Comparison of ENCODE assay signal across 20 cellular contexts in the genomic region with DNA sequence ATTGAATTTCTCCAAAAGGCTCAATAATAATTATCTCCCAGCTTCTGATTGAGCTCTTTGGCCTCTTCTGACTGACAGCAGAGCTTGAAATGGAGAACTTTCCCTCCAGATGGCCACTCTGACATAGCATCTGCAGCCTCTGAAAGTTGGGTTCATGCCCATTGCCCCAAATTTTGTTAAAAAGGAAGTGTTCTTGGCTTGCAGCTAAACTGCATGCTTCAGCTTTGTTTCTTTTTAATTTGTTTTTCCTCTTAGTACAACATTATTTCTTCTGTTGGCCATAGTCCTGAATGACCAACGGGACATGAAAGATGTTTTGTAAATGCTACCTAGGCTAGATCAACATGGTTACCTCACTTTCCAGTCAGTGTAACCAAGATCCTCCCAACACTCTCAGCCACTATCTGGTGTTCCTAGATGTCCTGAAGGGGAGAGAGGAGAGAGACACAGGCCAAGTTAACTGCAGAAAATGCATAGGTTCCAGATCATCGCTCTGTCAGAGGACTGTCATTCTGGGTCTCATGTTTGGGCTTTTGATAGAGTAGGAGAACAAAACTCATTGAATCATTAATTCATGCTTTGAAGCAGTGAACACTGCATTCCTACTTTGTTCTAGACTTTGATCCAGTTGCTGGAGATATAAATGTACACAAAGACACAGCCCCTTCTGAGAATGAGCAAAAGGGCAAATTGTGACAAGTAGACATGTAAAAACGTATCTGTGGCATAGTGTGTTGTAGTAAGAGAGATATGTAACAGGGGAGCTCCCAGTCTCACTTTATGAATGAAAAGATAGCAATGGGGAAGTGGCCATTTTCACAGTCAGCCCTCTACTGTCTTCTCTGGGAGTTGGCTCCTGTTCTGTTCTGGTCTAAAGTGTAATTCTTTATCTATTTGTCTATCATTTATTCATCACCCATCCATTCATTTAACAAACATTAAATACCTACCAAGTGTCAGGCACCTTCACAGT.
DNase-seq lines count a peak whose midpoint lies in the region; ATAC-seq and TF ChIP-seq lines count a peak whose summit lies in the region.
"Had no signal": no experiment of that assay in that cellular context is flagged by ENCODE, and none has a peak within 500 bp of the region (broad histone marks: within the 10 kb centered on the region; RNA-seq: fewer than 3 reads in every experiment).

No MANE protein-coding gene starts in this region.

- H3K27me3 ChIP-seq in breast epithelium: no peaks in the 10 kb centered on the region
- no peaks in the 10 kb centered on the region for H3K27me3 ChIP-seq in Peyer's patch
- H3K27me3 ChIP-seq: ascending aorta, esophagus muscularis mucosa, left lung had no signal

- no peaks in the 10 kb centered on the region for H3K27me3 Mint-ChIP-seq in MCF 10A (ENCODE audit: insufficient read depth, unreplicated experiment)
- H3K27me3 Mint-ChIP-seq in activated T-cell treated with anti-CD3 and anti-CD28 coated beads, Interleukin-2, amount 50 U/mL, for 4 hours (ENCODE audit: low read depth): peaks cover 3% of the 10 kb centered on the region
- H3K27me3 Mint-ChIP-seq: CD4-positive, alpha-beta T cell; progenitor cell of endocrine pancreas had no signal

- no peaks in the 10 kb centered on the region for H3K36me3 Mint-ChIP-seq in MCF 10A (ENCODE audit: insufficient read depth, unreplicated experiment)
- no peaks in the 10 kb centered on the region for H3K36me3 Mint-ChIP-seq in activated T-cell treated with anti-CD3 and anti-CD28 coated beads, Interleukin-2, amount 50 U/mL, for 4 hours (ENCODE audit: insufficient read depth)
- H3K36me3 Mint-ChIP-seq: naive thymus-derived CD4-positive, alpha-beta T cell had no signal

- no peaks in the 10 kb centered on the region for H3K9me3 Mint-ChIP-seq in MCF 10A (ENCODE audit: unreplicated experiment)
- no peaks in the 10 kb centered on the region for H3K9me3 Mint-ChIP-seq in activated T-cell treated with anti-CD3 and anti-CD28 coated beads, Interleukin-2, amount 50 U/mL, for 4 hours
- H3K9me3 Mint-ChIP-seq: CD4-positive, alpha-beta T cell; naive thymus-derived CD4-positive, alpha-beta T cell; stimulated activated naive CD8-positive, alpha-beta T cell treated with anti-CD3 and anti-CD28 coated beads, Interleukin-15, Interleukin-2, amounts not matched to agents 100 ng/mL and 50 ng/mL, for 24 hours had no signal

- no peak for TF ChIP-seq CTCF in MCF 10A (IDR thresholded peaks at IDR 0.05; ENCODE audit: unreplicated experiment)
- no peak for TF ChIP-seq CTCF in breast epithelium (IDR thresholded peaks at IDR 0.05)
- TF ChIP-seq CTCF in Peyer's patch (IDR thresholded peaks at IDR 0.05): no peak

- POLR2A ChIA-PET in MCF 10A (lab: Yijun Ruan, JAX): interaction anchor here (0.6 to 1.7 kb wide), 4 partner anchors 10 to 35 kb away, joined by 3 to 4 read pairs (median 3); no protein-coding TSS in a partner anchor

- peak; percentile 50 for ATAC-seq in HG03108 (IDR thresholded peaks at IDR 0.05; ENCODE audit: unreplicated experiment)
- ATAC-seq in sciatic nerve: peak; percentile 70
- no peak for ATAC-seq in activated T-cell treated with anti-CD3 and anti-CD28 coated beads, Interleukin-2, amount 50 U/mL, for 4 hours
- ATAC-seq: left lung; naive thymus-derived CD4-positive, alpha-beta T cell; Panc1 had no signal

- peaks cover 0 to 7% of the 10 kb centered on the region in 2 donors for H3K4me1 ChIP-seq in breast epithelium
- H3K4me1 ChIP-seq in Peyer's patch: no peaks in the 10 kb centered on the region
- H3K4me1 ChIP-seq: ascending aorta, esophagus muscularis mucosa, left lung had no signal

- intact Hi-C loops in MCF 10A (cut with micrococcal nuclease) (no loop called here), breast epithelium (cut with DNase I; ENCODE audit: low total_unique reads) (no loop called here), sciatic nerve (cut with DNase I) (no loop called here)

- H3K9me3 ChIP-seq in breast epithelium (no peaks in the 10 kb centered on the region), Peyer's patch (no peaks in the 10 kb centered on the region)
- H3K9me3 ChIP-seq: ascending aorta, esophagus muscularis mucosa, left lung had no signal

- CTCF ChIA-PET in MCF 10A (lab: Yijun Ruan, JAX): interaction anchor here (0.5 kb wide), 1 partner anchor 1219 kb away, joined by 3 read pairs; no protein-coding TSS in a partner anchor

- H3K36me3 ChIP-seq in breast epithelium (no peaks in the 10 kb centered on the region), Peyer's patch (no peaks in the 10 kb centered on the region)
- H3K36me3 ChIP-seq: ascending aorta, esophagus muscularis mucosa, left lung had no signal

- H3K4me3 Mint-ChIP-seq in MCF 10A (ENCODE audit: unreplicated experiment): no peak overlapping the region
- H3K4me3 Mint-ChIP-seq in activated T-cell treated with anti-CD3 and anti-CD28 coated beads, Interleukin-2, amount 50 U/mL, for 4 hours: no peak overlapping the region
- H3K4me3 Mint-ChIP-seq: CD4-positive, alpha-beta T cell; HFFc6; naive thymus-derived CD4-positive, alpha-beta T cell; stimulated activated naive CD8-positive, alpha-beta T cell treated with anti-CD3 and anti-CD28 coated beads, Interleukin-15, Interleukin-2, amounts not matched to agents 100 ng/mL and 50 ng/mL, for 24 hours had no signal

- DNase-seq in MCF 10A (ENCODE audit: unreplicated experiment): no peak
- DNase-seq in breast epithelium (ENCODE audit: low spot score in 2 of 2): no peak
- peak; percentile 85 for DNase-seq in cerebellar cortex (ENCODE audit: low spot score)
- no peak for DNase-seq in sciatic nerve (ENCODE audit: low spot score)
- no peak for DNase-seq in activated T-cell treated with anti-CD3 and anti-CD28 coated beads, Interleukin-2, amount 50 U/mL, for 4 hours
- DNase-seq in NOMO-1 treated with dmso at 0.1 percent for 144 hours (lab: John Stamatoyannopoulos, UW; ENCODE audit: unreplicated experiment): no peak
- no peak for DNase-seq in Peyer's patch
- DNase-seq: activated naive CD4-positive, alpha-beta T cell treated with Interleukin-2 at 50 U/mL for 16 hours; CD4-positive, alpha-beta T cell; DND-41; HFFc6; left lung; naive thymus-derived CD4-positive, alpha-beta T cell; NCI-H1436 treated with DMSO at 0.1 percent for 48 hours had no signal

- H3K4me3 ChIP-seq in breast epithelium (no peak overlapping the region), Peyer's patch (no peak overlapping the region)
- H3K4me3 ChIP-seq: ascending aorta, esophagus muscularis mucosa, left lung had no signal

- peaks cover 9% of the 10 kb centered on the region for H3K4me1 Mint-ChIP-seq in MCF 10A (ENCODE audit: insufficient read depth, unreplicated experiment)
- no peaks in the 10 kb centered on the region for H3K4me1 Mint-ChIP-seq in activated T-cell treated with anti-CD3 and anti-CD28 coated beads, Interleukin-2, amount 50 U/mL, for 4 hours (ENCODE audit: low read depth)
- H3K4me1 Mint-ChIP-seq: naive thymus-derived CD4-positive, alpha-beta T cell had no signal

- no peak for TF ChIP-seq POLR2A in breast epithelium (IDR thresholded peaks at IDR 0.05)
- no peak for TF ChIP-seq POLR2A in Peyer's patch (IDR thresholded peaks at IDR 0.05)

- H3K27ac ChIP-seq in breast epithelium (peak overlapping the region in 1 of 2 donors; percentile 61), Peyer's patch (no peak overlapping the region)
- H3K27ac ChIP-seq: ascending aorta, esophagus muscularis mucosa, left lung had no signal

- no TSS peak for BruUV-seq in MCF 10A (replicated peaks; lab: Mats Ljungman, UMichigan)

- peak overlapping the region; percentile 50 for H3K27ac Mint-ChIP-seq in MCF 10A (ENCODE audit: low read depth, unreplicated experiment)
- H3K27ac Mint-ChIP-seq: CD4-positive, alpha-beta T cell; HFFc6; naive thymus-derived CD4-positive, alpha-beta T cell; progenitor cell of endocrine pancreas; stimulated activated naive CD8-positive, alpha-beta T cell treated with anti-CD3 and anti-CD28 coated beads, Interleukin-15, Interleukin-2, amounts not matched to agents 100 ng/mL and 50 ng/mL, for 24 hours had no signal

Comparison
In these comparisons a context has a peak if more than half of its experiments do, and no peak if none do; other contexts are left out.
1. ATAC-seq: peak in HG03108 (single experiment) and sciatic nerve (single experiment); none in activated T-cell treated with anti-CD3 and anti-CD28 coated beads, Interleukin-2, amount 50 U/mL, for 4 hours (0 of 2).